Comparison of ENCODE assay signal across 2 cellular contexts in genomic region chr1:192632641-192633532, GRCh38.
TF ChIP-seq lines count a peak whose summit lies in the region.

No MANE protein-coding gene starts in this region.

TF ChIP-seq in GM23338, 12 proteins besides CTCF, POLR2A, EP300 and RAD21:
- TF ChIP-seq ZNF462 (CRISPR knock-in tag; IDR thresholded peaks at IDR 0.05) (no peak), ZNF114 (CRISPR knock-in tag; IDR thresholded peaks at IDR 0.05) (no peak), STAT1 (IDR thresholded peaks at IDR 0.05; ENCODE audit: unreplicated experiment) (no peak), REST (IDR thresholded peaks at IDR 0.05; ENCODE audit: unreplicated experiment) (no peak), EZH2 (IDR thresholded peaks at IDR 0.05; ENCODE audit: low read depth, unreplicated experiment) (no peak), ETS1 (IDR thresholded peaks at IDR 0.05) (no peak), JUNB (IDR thresholded peaks at IDR 0.05; ENCODE audit: unreplicated experiment) (no peak), CREB1 (CRISPR knock-in tag; IDR thresholded peaks at IDR 0.05; ENCODE audit: low read depth) (no peak), ZNF331 (CRISPR knock-in tag; IDR thresholded peaks at IDR 0.05; ENCODE audit: low read depth) (no peak), POLR2AphosphoS5 (IDR thresholded peaks at IDR 0.05; ENCODE audit: low read depth) (no peak)

TF ChIP-seq in GM12878, 131 proteins besides CTCF, POLR2A, EP300 and RAD21:
- TF ChIP-seq ESRRA (IDR thresholded peaks at IDR 0.05; ENCODE audit: low read length) = no peak
- no peak for TF ChIP-seq EGR1 (IDR thresholded peaks at IDR 0.05; ENCODE audit: borderline replicate concordance in 1 of 2, low read depth in 2 of 2, low read length in 2 of 2)
- TF ChIP-seq STAT1 (conservative IDR thresholded peaks at IDR 0.05) = no peak
- TF ChIP-seq GATAD2B (conservative IDR thresholded peaks at IDR 0.05; ENCODE audit: low read depth) = no peak
- no peak for TF ChIP-seq MLLT1 (IDR thresholded peaks at IDR 0.05)
- no peak for TF ChIP-seq MEF2B (IDR thresholded peaks at IDR 0.05; ENCODE audit: partially characterized antibody, poor library complexity, severe bottlenecking)
- TF ChIP-seq E4F1 (IDR thresholded peaks at IDR 0.05; ENCODE audit: borderline replicate concordance, partially characterized antibody) = no peak
- no peak for TF ChIP-seq PBX3 (IDR thresholded peaks at IDR 0.05; ENCODE audit: insufficient replicate concordance, low read depth, low read length)
